ENCODE assay signal across 14 cellular contexts in the genomic region with DNA sequence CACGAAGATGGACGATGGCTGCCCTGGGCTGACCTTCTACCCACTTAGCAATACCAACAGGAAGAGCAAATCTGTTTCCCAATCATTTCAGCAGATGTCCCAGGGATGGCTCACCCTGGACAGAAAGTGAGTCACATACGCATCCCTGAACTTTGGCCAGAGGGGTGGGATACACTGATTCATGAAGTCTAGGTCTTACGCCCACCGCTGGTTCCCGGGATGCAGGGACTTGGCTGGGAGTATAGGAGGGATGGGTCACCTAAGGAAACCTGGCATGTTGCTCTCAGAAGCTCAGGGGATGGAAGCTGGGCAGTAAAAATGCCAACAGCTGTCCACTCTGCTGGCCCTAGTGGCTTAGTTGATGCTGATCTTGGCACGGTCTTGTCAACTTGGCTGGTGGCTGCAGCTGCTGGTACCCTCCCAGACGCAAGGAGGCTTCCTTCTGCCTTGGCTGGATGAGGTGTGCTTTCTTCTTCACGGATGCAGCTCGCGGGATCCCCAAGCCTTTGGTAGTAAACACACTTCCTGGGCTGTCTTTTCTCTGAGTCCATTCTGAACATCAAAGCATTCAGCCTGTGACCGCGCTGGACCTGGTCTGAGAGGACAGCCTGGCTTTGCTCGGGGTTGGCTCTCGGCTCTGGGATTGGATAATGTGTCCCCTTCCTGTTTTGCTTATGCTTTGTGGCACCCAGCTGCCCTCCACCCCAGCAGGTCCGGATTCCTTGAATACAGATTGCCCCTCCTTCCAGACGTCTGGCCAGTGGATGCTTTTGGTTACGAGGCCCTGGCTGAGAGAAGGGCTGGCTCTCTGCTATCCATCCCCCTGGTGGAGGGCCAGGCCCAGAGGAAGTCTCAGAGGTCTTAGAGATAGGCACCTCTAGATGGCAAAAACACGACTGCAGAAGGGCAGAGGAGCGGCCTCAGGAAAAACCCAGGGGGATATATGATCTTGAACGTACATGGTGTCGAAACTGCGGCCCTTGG.
DNase-seq lines count a peak whose midpoint lies in the region; ATAC-seq and TF ChIP-seq lines count a peak whose summit lies in the region.
"Had no signal": no experiment of that assay in that cellular context is flagged by ENCODE, and none has a peak within 500 bp of the region (broad histone marks: within the 10 kb centered on the region; RNA-seq: fewer than 3 reads in every experiment).

No MANE protein-coding gene starts in this region.

- peak overlapping the region; percentile 68 for H3K27ac ChIP-seq in HUES48 (ENCODE audit: low read depth, low read length)
- H3K27ac ChIP-seq: Peyer's patch, WERI-Rb-1 had no signal

- no peak for ATAC-seq in effector memory CD8-positive, alpha-beta T cell (replicated peaks)
- peak; percentile 55 to 79 for ATAC-seq in natural killer cell treated with Interleukin-12 subunit alpha and Interleukin-12 subunit beta and Interleukin-15 and Interleukin-18, amount 100 ng/mL, for 72 hours
- ATAC-seq in HG02884 (IDR thresholded peaks at IDR 0.05; ENCODE audit: unreplicated experiment) = no peak

- TF ChIP-seq CTCF in BE2C (IDR thresholded peaks at IDR 0.05; ENCODE audit: low read depth, low read length) = 0 out of 2 replicates have a peak, but pooled peaks have one; percentile 13

- H3K4me1 Mint-ChIP-seq in effector memory CD8-positive, alpha-beta T cell (ENCODE audit: low read depth in 2 of 2) = peaks cover 28 to 49% of the 10 kb centered on the region in 2 donors
- H3K4me1 Mint-ChIP-seq in natural killer cell treated with Interleukin-12 subunit alpha and Interleukin-12 subunit beta and Interleukin-15 and Interleukin-18, amount 100 ng/mL, for 72 hours (ENCODE audit: low read depth in 2 of 2) = peaks cover 16 to 34% of the 10 kb centered on the region in 2 donors

- H3K9ac ChIP-seq in HUES48 (ENCODE audit: low read depth, low read length) = no peak overlapping the region

- no peaks in the 10 kb centered on the region for H3K9me3 Mint-ChIP-seq in effector memory CD8-positive, alpha-beta T cell
- no peaks in the 10 kb centered on the region for H3K9me3 Mint-ChIP-seq in natural killer cell treated with Interleukin-12 subunit alpha and Interleukin-12 subunit beta and Interleukin-15 and Interleukin-18, amount 100 ng/mL, for 72 hours

- H3K27me3 ChIP-seq in BE2C (no peaks in the 10 kb centered on the region), HUES48 (ENCODE audit: control insufficient read depth, insufficient read depth, low read length) (no peaks in the 10 kb centered on the region)
- H3K27me3 ChIP-seq: Peyer's patch had no signal

- H3K36me3 Mint-ChIP-seq in effector memory CD8-positive, alpha-beta T cell (ENCODE audit: insufficient read depth) = peaks cover 12% of the 10 kb centered on the region
- H3K36me3 Mint-ChIP-seq in natural killer cell treated with Interleukin-12 subunit alpha and Interleukin-12 subunit beta and Interleukin-15 and Interleukin-18, amount 100 ng/mL, for 72 hours = no peaks in the 10 kb centered on the region

- H3K4me3 Mint-ChIP-seq in effector memory CD8-positive, alpha-beta T cell = no peak overlapping the region
- peak overlapping the region; percentile 6 for H3K4me3 Mint-ChIP-seq in natural killer cell treated with Interleukin-12 subunit alpha and Interleukin-12 subunit beta and Interleukin-15 and Interleukin-18, amount 100 ng/mL, for 72 hours
- H3K4me3 Mint-ChIP-seq: CD4-positive, CD25-positive, alpha-beta regulatory T cell had no signal

- H3K4me3 ChIP-seq in BE2C (ENCODE audit: low read depth, low read length) = no peak overlapping the region
- H3K4me3 ChIP-seq in HUES48 (ENCODE audit: low read depth, low read length) = no peak overlapping the region
- H3K4me3 ChIP-seq: Peyer's patch had no signal

- H3K4me1 ChIP-seq in BE2C (no peaks in the 10 kb centered on the region), HUES48 (ENCODE audit: control insufficient read depth, insufficient read depth, low read length) (peaks cover 37% of the 10 kb centered on the region)
- H3K4me1 ChIP-seq: Peyer's patch had no signal

- in situ Hi-C loops in KBM-7 (cut with MboI; ENCODE audit: low pct_unique_long_range_greater_than_20kb, low sequenced_read_pairs) = no loop called here

- peak overlapping the region; percentile 79 to 88 for H3K27ac Mint-ChIP-seq in effector memory CD8-positive, alpha-beta T cell
- H3K27ac Mint-ChIP-seq in natural killer cell treated with Interleukin-12 subunit alpha and Interleukin-12 subunit beta and Interleukin-15 and Interleukin-18, amount 100 ng/mL, for 72 hours = peak overlapping the region; percentile 31 to 85
- H3K27ac Mint-ChIP-seq: CD4-positive, CD25-positive, alpha-beta regulatory T cell had no signal

- H3K9me3 ChIP-seq in BE2C (no peaks in the 10 kb centered on the region), HUES48 (ENCODE audit: control insufficient read depth, insufficient read depth, low read length) (no peaks in the 10 kb centered on the region)
- H3K9me3 ChIP-seq: Peyer's patch had no signal

- DNase-seq in BE2C = no peak
- DNase-seq in effector memory CD8-positive, alpha-beta T cell = no peak
- no peak for DNase-seq in natural killer cell treated with Interleukin-12 subunit alpha and Interleukin-12 subunit beta and Interleukin-15 and Interleukin-18, amount 100 ng/mL, for 72 hours (ENCODE audit: low spot score)
- DNase-seq in KBM-7 = no peak
- DNase-seq in activated CD4-positive, alpha-beta T cell treated with anti-CD3 and anti-CD28 coated beads for 4 hours = no peak
- no peak for DNase-seq in activated CD4-positive, CD25-positive, alpha-beta regulatory T cell treated with anti-CD3 and anti-CD28 coated beads, Interleukin-2, amount 50 U/mL, for 72 hours
- DNase-seq: activated T-cell treated with anti-CD3 and anti-CD28 coated beads, Interleukin-2, amount 50 U/mL, for 48 hours; CD4-positive, CD25-positive, alpha-beta regulatory T cell; central memory CD4-positive, alpha-beta T cell; NCI-H2029 treated with DMSO at 0.1 percent for 48 hours; Peyer's patch; WERI-Rb-1 had no signal

- H3K36me3 ChIP-seq in BE2C (no peaks in the 10 kb centered on the region; the same call in 1 of the 2 replicates), HUES48 (ENCODE audit: control insufficient read depth, insufficient read depth, low read length) (no peaks in the 10 kb centered on the region)
- H3K36me3 ChIP-seq: Peyer's patch had no signal

- no peaks in the 10 kb centered on the region for H3K27me3 Mint-ChIP-seq in effector memory CD8-positive, alpha-beta T cell
- no peaks in the 10 kb centered on the region for H3K27me3 Mint-ChIP-seq in natural killer cell treated with Interleukin-12 subunit alpha and Interleukin-12 subunit beta and Interleukin-15 and Interleukin-18, amount 100 ng/mL, for 72 hours
- H3K27me3 Mint-ChIP-seq: CD4-positive, CD25-positive, alpha-beta regulatory T cell had no signal

Comparison
In these comparisons a context has a peak if more than half of its experiments do, and no peak if none do; other contexts are left out.
1. ATAC-seq: peak in natural killer cell treated with Interleukin-12 subunit alpha and Interleukin-12 subunit beta and Interleukin-15 and Interleukin-18, amount 100 ng/mL, for 72 hours (2 of 2); none in effector memory CD8-positive, alpha-beta T cell (single experiment) and HG02884 (single experiment).